8 cellular contexts compared by ENCODE assay signal in genomic region chr1:43582162-43582566, GRCh38. TPM values are rescaled to one million over a fixed set of nuclear protein-coding genes. Genes with fewer than 3 reads are reported as not detected.
DNase-seq lines count a peak whose midpoint lies in the region; ATAC-seq and TF ChIP-seq lines count a peak whose summit lies in the region.

No MANE protein-coding gene starts in this region.

- H3K36me3 ChIP-seq in smooth muscle cell (ENCODE audit: low read depth) = no peaks in the 10 kb centered on the region

- H3K4me1 ChIP-seq in smooth muscle cell (ENCODE audit: low read depth) = no peaks in the 10 kb centered on the region

- DNase-seq in AG10803 (ENCODE audit: low read depth) (peak; percentile 89), NCI-H128 (lab: John Stamatoyannopoulos, UW; ENCODE audit: unreplicated experiment) (peak; percentile 81), fibroblast of peridontal ligament (ENCODE audit: extremely low read depth) (peak; percentile 84), smooth muscle cell (lab: John Stamatoyannopoulos, UW; ENCODE audit: unreplicated experiment) (peak; percentile 4)
- DNase-seq in activated CD4-positive, alpha-beta T cell treated with anti-CD3 and anti-CD28 coated beads, Interleukin-2, amount 10 ng/mL, durations not matched to agents 7 days and 5 days = no peak

- peak overlapping the region; percentile 70 for H3K27ac ChIP-seq in smooth muscle cell (ENCODE audit: low read depth)

- POLR2A ChIA-PET in activated CD4-positive, alpha-beta T cell treated with anti-CD3 and anti-CD28 coated beads, Interleukin-2, amount 10 ng/mL, durations not matched to agents 7 days and 5 days (lab: Charles Lee) = no interaction called here

- no peaks in the 10 kb centered on the region for H3K36me3 Mint-ChIP-seq in activated CD4-positive, alpha-beta T cell treated with anti-CD3 and anti-CD28 coated beads, Interleukin-2, amount 10 ng/mL, durations not matched to agents 7 days and 5 days (ENCODE audit: low read depth)

- no peak overlapping the region for H2AFZ ChIP-seq in smooth muscle cell (ENCODE audit: low read depth)

- H3F3A ChIP-seq in smooth muscle cell (ENCODE audit: low read depth) = no peaks in the 10 kb centered on the region

- no peaks in the 10 kb centered on the region for H3K27me3 Mint-ChIP-seq in activated CD4-positive, alpha-beta T cell treated with anti-CD3 and anti-CD28 coated beads, Interleukin-2, amount 10 ng/mL, durations not matched to agents 7 days and 5 days

- H3K27me3 ChIP-seq in smooth muscle cell (ENCODE audit: low read depth) = no peaks in the 10 kb centered on the region

- no peaks in the 10 kb centered on the region for H3K9me3 Mint-ChIP-seq in activated CD4-positive, alpha-beta T cell treated with anti-CD3 and anti-CD28 coated beads, Interleukin-2, amount 10 ng/mL, durations not matched to agents 7 days and 5 days

- H3K27ac Mint-ChIP-seq in activated CD4-positive, alpha-beta T cell treated with anti-CD3 and anti-CD28 coated beads, Interleukin-2, amount 10 ng/mL, durations not matched to agents 7 days and 5 days = peak overlapping the region; percentile 69

- CTCF ChIA-PET in activated CD4-positive, alpha-beta T cell treated with anti-CD3 and anti-CD28 coated beads, Interleukin-2, amount 10 ng/mL, durations not matched to agents 7 days and 5 days (lab: Charles Lee) = no interaction called here

- no peaks in the 10 kb centered on the region for H3K9me3 ChIP-seq in smooth muscle cell (replicated peaks; ENCODE audit: low read depth)

- H3K4me1 Mint-ChIP-seq in activated CD4-positive, alpha-beta T cell treated with anti-CD3 and anti-CD28 coated beads, Interleukin-2, amount 10 ng/mL, durations not matched to agents 7 days and 5 days = peaks cover 9% of the 10 kb centered on the region

- 58% methylated on average over 5 of the region's 5 CpGs for WGBS in smooth muscle cell (ENCODE audit: low lambda C conversion rate)

- H3K79me2 ChIP-seq in smooth muscle cell (ENCODE audit: low read depth) = no peaks in the 10 kb centered on the region

- ATAC-seq in GM19023 (IDR thresholded peaks at IDR 0.05; ENCODE audit: unreplicated experiment) (peak; percentile 76), HG02981 (IDR thresholded peaks at IDR 0.05; ENCODE audit: unreplicated experiment) (no peak), HG02840 (IDR thresholded peaks at IDR 0.05; ENCODE audit: low FRiP score, unreplicated experiment) (no peak)

- H3K4me2 ChIP-seq in smooth muscle cell = no peak overlapping the region

- TF ChIP-seq CTCF in AG10803 (conservative IDR thresholded peaks at IDR 0.05; ENCODE audit: low read length) (no peak), smooth muscle cell (IDR thresholded peaks at IDR 0.05; ENCODE audit: borderline replicate concordance, insufficient read depth, poor library complexity, severe bottlenecking) (no peak)

- no peak overlapping the region for H3K4me3 Mint-ChIP-seq in activated CD4-positive, alpha-beta T cell treated with anti-CD3 and anti-CD28 coated beads, Interleukin-2, amount 10 ng/mL, durations not matched to agents 7 days and 5 days

- H4K20me1 ChIP-seq in smooth muscle cell (ENCODE audit: low read depth) = no peaks in the 10 kb centered on the region

- peak overlapping the region; percentile 43 for H3K9ac ChIP-seq in smooth muscle cell (ENCODE audit: low read depth)

- no peak overlapping the region for H3K4me3 ChIP-seq in AG10803 (ENCODE audit: low read length)
- H3K4me3 ChIP-seq in smooth muscle cell = no peak overlapping the region

RNA-seq across cellular contexts. Expression of gene PTPRF, which starts 51.5 kb away (rescaled TPM):
- total RNA-seq in activated CD4-positive, alpha-beta T cell treated with anti-CD3 and anti-CD28 coated beads, Interleukin-2, amount 10 ng/mL, durations not matched to agents 7 days and 5 days = under 1 TPM; 0.37 to 0.42 TPM
- total RNA-seq in smooth muscle cell = 51.5 and 71.0 TPM in 2 replicates
- 39.9 and 69.9 TPM in 2 replicates for polyA plus RNA-seq in smooth muscle cell

Comparison
In these comparisons a context has a peak if more than half of its experiments do, and no peak if none do; other contexts are left out.
1. RNA of gene PTPRF, which starts 51.5 kb away (total RNA-seq): 51.5 to 71.0 TPM in smooth muscle cell; 0.37 to 0.42 TPM in activated CD4-positive, alpha-beta T cell treated with anti-CD3 and anti-CD28 coated beads, Interleukin-2, amount 10 ng/mL, durations not matched to agents 7 days and 5 days; every median in the first group is over 10 times any median in the second.